ENCODE assay signal across 11 cellular contexts in genomic region chr7:102305414-102306268, GRCh38. TPM values are rescaled to one million over a fixed set of nuclear protein-coding genes. Genes with fewer than 3 reads are reported as not detected.
DNase-seq lines count a peak whose midpoint lies in the region; ATAC-seq, FAIRE-seq and TF ChIP-seq lines count a peak whose summit lies in the region.
"Had no signal": no experiment of that assay in that cellular context is flagged by ENCODE, and none has a peak within 500 bp of the region (broad histone marks: within the 10 kb centered on the region; RNA-seq: fewer than 3 reads in every experiment).

No MANE protein-coding gene starts in this region.

- H3K36me3 Mint-ChIP-seq in natural killer cell (no peaks in the 10 kb centered on the region), progenitor cell of endocrine pancreas (ENCODE audit: insufficient read depth) (peaks cover 3% of the 10 kb centered on the region)

- TF ChIP-seq CTCF in natural killer cell (IDR thresholded peaks at IDR 0.05) (no peak), progenitor cell of endocrine pancreas (IDR thresholded peaks at IDR 0.05; ENCODE audit: unreplicated experiment) (no peak)

- H3K27me3 Mint-ChIP-seq in natural killer cell (ENCODE audit: low read depth in 2 of 2) (peaks cover 0 to 3% of the 10 kb centered on the region in 2 donors), progenitor cell of endocrine pancreas (no peaks in the 10 kb centered on the region)
- H3K27me3 Mint-ChIP-seq: activated naive CD8-positive, alpha-beta T cell treated with anti-CD3 and anti-CD28 coated beads, Interleukin-2, amount 50 U/mL, for 24 hours had no signal

- H3K9me3 Mint-ChIP-seq in natural killer cell: no peaks in the 10 kb centered on the region
- no peaks in the 10 kb centered on the region for H3K9me3 Mint-ChIP-seq in progenitor cell of endocrine pancreas (ENCODE audit: low read depth)
- H3K9me3 Mint-ChIP-seq: activated naive CD8-positive, alpha-beta T cell treated with anti-CD3 and anti-CD28 coated beads, Interleukin-2, amount 50 U/mL, for 24 hours had no signal

- FAIRE-seq in RCC 7860 (lab: Jason Lieb, UNC): no peak
- FAIRE-seq: endometrium had no signal

- DNase-seq in natural killer cell (no peak), progenitor cell of endocrine pancreas (ENCODE audit: low spot score, unreplicated experiment) (no peak), DMS79 treated with DMSO at 0.1 percent for 48 hours (lab: John Stamatoyannopoulos, UW) (no peak), RCC 7860 (ENCODE audit: low spot score) (no peak)
- DNase-seq in activated CD4-positive, alpha-beta T cell treated with anti-CD3 and anti-CD28 coated beads, Interleukin-2, amount 50 U/mL, for 4 hours: no peak
- DNase-seq: activated naive CD8-positive, alpha-beta T cell treated with anti-CD3 and anti-CD28 coated beads, Interleukin-2, amount 50 U/mL, for 24 hours; Kasumi-1 had no signal

- intact Hi-C loops in natural killer cell (cut with micrococcal nuclease): no loop called here

- peaks cover 0 to 5% of the 10 kb centered on the region in 2 donors for H3K4me1 Mint-ChIP-seq in natural killer cell
- peaks cover 3% of the 10 kb centered on the region for H3K4me1 Mint-ChIP-seq in progenitor cell of endocrine pancreas (ENCODE audit: low read depth)

- ATAC-seq in GM18858 (IDR thresholded peaks at IDR 0.05; ENCODE audit: unreplicated experiment): peak; percentile 44
- ATAC-seq in GM21576 (IDR thresholded peaks at IDR 0.05; ENCODE audit: unreplicated experiment): peak; percentile 64
- peak; percentile 35 for ATAC-seq in HG03460 (IDR thresholded peaks at IDR 0.05; ENCODE audit: unreplicated experiment)
- peak; percentile 49 to 71 (median 59) for ATAC-seq in natural killer cell
- ATAC-seq: activated naive CD8-positive, alpha-beta T cell treated with anti-CD3 and anti-CD28 coated beads, Interleukin-2, amount 50 U/mL, for 24 hours had no signal

- H3K27ac Mint-ChIP-seq in natural killer cell (peak overlapping the region in 1 of 2 donors; percentile 56), progenitor cell of endocrine pancreas (no peak overlapping the region)
- H3K27ac Mint-ChIP-seq: activated naive CD8-positive, alpha-beta T cell treated with anti-CD3 and anti-CD28 coated beads, Interleukin-2, amount 50 U/mL, for 24 hours had no signal

- peak overlapping the region; percentile 4 for H3K4me3 Mint-ChIP-seq in natural killer cell
- no peak overlapping the region for H3K4me3 Mint-ChIP-seq in progenitor cell of endocrine pancreas (ENCODE audit: low read depth)
- H3K4me3 Mint-ChIP-seq: activated naive CD8-positive, alpha-beta T cell treated with anti-CD3 and anti-CD28 coated beads, Interleukin-2, amount 50 U/mL, for 24 hours had no signal

RNA-seq across cellular contexts. Expression of gene SH2B2, which starts 19.0 kb away (rescaled TPM):
- total RNA-seq in natural killer cell: 1 to 10 TPM; 1.6 to 2.9 (median 2.0) TPM
- 11.2 and 11.5 TPM in 2 replicates for total RNA-seq in progenitor cell of endocrine pancreas

RNA-seq across cellular contexts. Expression of gene SPDYE6, which starts 50.6 kb away (rescaled TPM):
- total RNA-seq in natural killer cell: not detected
- total RNA-seq in progenitor cell of endocrine pancreas: not detected in 2 replicates
